1 cellular context compared by ENCODE assay signal in genomic region chr2:112182581-112183034, GRCh38.
TF ChIP-seq lines count a peak whose summit lies in the region.

No MANE protein-coding gene starts in this region.

TF ChIP-seq in WTC11, 78 proteins besides CTCF, POLR2A, EP300 and RAD21 (continued from another document):
- TF ChIP-seq FOXK1 (CRISPR knock-in tag; IDR thresholded peaks at IDR 0.05) (no peak), ZNF219 (CRISPR knock-in tag; IDR thresholded peaks at IDR 0.05; ENCODE audit: borderline replicate concordance) (no peak), NFYB (CRISPR knock-in tag; conservative IDR thresholded peaks at IDR 0.05; ENCODE audit: low read depth) (no peak)
- TF ChIP-seq, protein P1, sequence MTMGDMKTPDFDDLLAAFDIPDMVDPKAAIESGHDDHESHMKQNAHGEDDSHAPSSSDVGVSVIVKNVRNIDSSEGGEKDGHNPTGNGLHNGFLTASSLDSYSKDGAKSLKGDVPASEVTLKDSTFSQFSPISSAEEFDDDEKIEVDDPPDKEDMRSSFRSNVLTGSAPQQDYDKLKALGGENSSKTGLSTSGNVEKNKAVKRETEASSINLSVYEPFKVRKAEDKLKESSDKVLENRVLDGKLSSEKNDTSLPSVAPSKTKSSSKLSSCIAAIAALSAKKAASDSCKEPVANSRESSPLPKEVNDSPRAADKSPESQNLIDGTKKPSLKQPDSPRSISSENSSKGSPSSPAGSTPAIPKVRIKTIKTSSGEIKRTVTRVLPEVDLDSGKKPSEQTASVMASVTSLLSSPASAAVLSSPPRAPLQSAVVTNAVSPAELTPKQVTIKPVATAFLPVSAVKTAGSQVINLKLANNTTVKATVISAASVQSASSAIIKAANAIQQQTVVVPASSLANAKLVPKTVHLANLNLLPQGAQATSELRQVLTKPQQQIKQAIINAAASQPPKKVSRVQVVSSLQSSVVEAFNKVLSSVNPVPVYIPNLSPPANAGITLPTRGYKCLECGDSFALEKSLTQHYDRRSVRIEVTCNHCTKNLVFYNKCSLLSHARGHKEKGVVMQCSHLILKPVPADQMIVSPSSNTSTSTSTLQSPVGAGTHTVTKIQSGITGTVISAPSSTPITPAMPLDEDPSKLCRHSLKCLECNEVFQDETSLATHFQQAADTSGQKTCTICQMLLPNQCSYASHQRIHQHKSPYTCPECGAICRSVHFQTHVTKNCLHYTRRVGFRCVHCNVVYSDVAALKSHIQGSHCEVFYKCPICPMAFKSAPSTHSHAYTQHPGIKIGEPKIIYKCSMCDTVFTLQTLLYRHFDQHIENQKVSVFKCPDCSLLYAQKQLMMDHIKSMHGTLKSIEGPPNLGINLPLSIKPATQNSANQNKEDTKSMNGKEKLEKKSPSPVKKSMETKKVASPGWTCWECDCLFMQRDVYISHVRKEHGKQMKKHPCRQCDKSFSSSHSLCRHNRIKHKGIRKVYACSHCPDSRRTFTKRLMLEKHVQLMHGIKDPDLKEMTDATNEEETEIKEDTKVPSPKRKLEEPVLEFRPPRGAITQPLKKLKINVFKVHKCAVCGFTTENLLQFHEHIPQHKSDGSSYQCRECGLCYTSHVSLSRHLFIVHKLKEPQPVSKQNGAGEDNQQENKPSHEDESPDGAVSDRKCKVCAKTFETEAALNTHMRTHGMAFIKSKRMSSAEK (CRISPR knock-in tag; IDR thresholded peaks at IDR 0.05; ENCODE audit: borderline replicate concordance), result no peak
